ENCODE assay signal across 18 cellular contexts in the genomic region with DNA sequence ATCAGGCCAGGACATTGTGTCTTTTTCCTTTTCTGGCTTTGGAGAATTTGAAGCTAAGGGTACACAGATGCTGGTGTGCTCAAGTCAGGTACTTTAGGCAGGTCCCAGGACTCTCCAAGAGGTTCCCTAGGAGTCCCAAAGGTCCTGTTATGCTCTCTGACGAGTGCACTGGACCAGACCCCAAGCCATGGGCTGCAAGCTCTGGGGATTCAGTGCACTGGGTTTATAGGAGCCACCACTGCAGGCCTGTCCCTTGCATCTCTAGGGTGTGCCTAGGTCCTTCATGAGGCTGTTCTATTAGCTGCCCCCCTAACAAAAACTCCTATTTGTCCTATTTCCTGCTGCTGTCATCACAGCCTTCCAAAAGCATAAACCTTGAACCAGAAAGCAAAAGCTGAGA. TPM values are rescaled to one million over a fixed set of nuclear protein-coding genes. Genes with fewer than 3 reads are reported as not detected.
DNase-seq lines count a peak whose midpoint lies in the region; ATAC-seq and TF ChIP-seq lines count a peak whose summit lies in the region.
"Had no signal": no experiment of that assay in that cellular context is flagged by ENCODE, and none has a peak within 500 bp of the region (broad histone marks: within the 10 kb centered on the region; RNA-seq: fewer than 3 reads in every experiment).

No MANE protein-coding gene starts in this region.

- no peaks in the 10 kb centered on the region for H3K27me3 Mint-ChIP-seq in nephron (ENCODE audit: low read depth)
- no peaks in the 10 kb centered on the region for H3K27me3 Mint-ChIP-seq in CD4-positive, alpha-beta T cell

- POLR2A ChIA-PET in CD4-positive, alpha-beta T cell (lab: Charles Lee), result no interaction called here

- intact Hi-C loops in Right ventricle myocardium superior (cut with DNase I), result no loop called here
- intact Hi-C loops in ovary (cut with DNase I), result no loop called here
- intact Hi-C loops in CD4-positive, alpha-beta T cell (cut with DNase I, micrococcal nuclease), result no loop called here

- H3K4me3 Mint-ChIP-seq in nephron, result no peak overlapping the region
- H3K4me3 Mint-ChIP-seq in CD4-positive, alpha-beta T cell, result no peak overlapping the region
- H3K4me3 Mint-ChIP-seq: CD4-positive, alpha-beta memory T cell; H9 had no signal

- TF ChIP-seq CTCF in right atrium auricular region (IDR thresholded peaks at IDR 0.05) (no peak), nephron (IDR thresholded peaks at IDR 0.05; ENCODE audit: unreplicated experiment in 3 of 3) (no peak), ovary (IDR thresholded peaks at IDR 0.05) (no peak)
- no peak for TF ChIP-seq CTCF in CD4-positive, alpha-beta T cell (IDR thresholded peaks at IDR 0.05)

- DNase-seq in right atrium auricular region (ENCODE audit: low spot score), result peak; percentile 54
- no peak for DNase-seq in Right ventricle myocardium superior
- DNase-seq in ovary, result no peak
- no peak for DNase-seq in NCI-H1048 (lab: John Stamatoyannopoulos, UW)
- DNase-seq in CD4-positive, alpha-beta T cell, result no peak
- DNase-seq: AML-193; CD4-positive, alpha-beta memory T cell; DMS79 treated with DMSO at 0.1 percent for 48 hours; GF-D8; H9 had no signal

- 74 to 85% (median 76%) methylated on average over 1 of the region's 1 CpG for WGBS in ovary, 3 donors

- H3K4me1 ChIP-seq in right atrium auricular region (no peaks in the 10 kb centered on the region), ovary (ENCODE audit: insufficient read depth) (no peaks in the 10 kb centered on the region)
- H3K4me1 ChIP-seq: A549 had no signal

- H3K27me3 ChIP-seq in right atrium auricular region (no peaks in the 10 kb centered on the region), ovary (no peaks in the 10 kb centered on the region)
- H3K27me3 ChIP-seq in CD4-positive, alpha-beta T cell (ENCODE audit: control insufficient read depth, insufficient read depth, low read length), result no peaks in the 10 kb centered on the region

- no peaks in the 10 kb centered on the region for H3K9me3 Mint-ChIP-seq in nephron
- no peaks in the 10 kb centered on the region for H3K9me3 Mint-ChIP-seq in CD4-positive, alpha-beta T cell
- H3K9me3 Mint-ChIP-seq: H9 had no signal

- no peak for TF ChIP-seq EP300 in ovary (IDR thresholded peaks at IDR 0.05)

- H3K9me3 ChIP-seq in right atrium auricular region (no peaks in the 10 kb centered on the region), ovary (no peaks in the 10 kb centered on the region)
- H3K9me3 ChIP-seq in CD4-positive, alpha-beta T cell (ENCODE audit: control insufficient read depth, low read length), result no peaks in the 10 kb centered on the region
- H3K9me3 ChIP-seq: A549 had no signal

- no peaks in the 10 kb centered on the region for H3K36me3 Mint-ChIP-seq in nephron (ENCODE audit: low read depth)
- H3K36me3 Mint-ChIP-seq in CD4-positive, alpha-beta T cell (ENCODE audit: low read depth), result no peaks in the 10 kb centered on the region
- H3K36me3 Mint-ChIP-seq: CD4-positive, alpha-beta memory T cell had no signal

- peak overlapping the region in 2 of 3 experiments; percentile 21 to 61 for H3K27ac Mint-ChIP-seq in nephron
- no peak overlapping the region for H3K27ac Mint-ChIP-seq in CD4-positive, alpha-beta T cell
- H3K27ac Mint-ChIP-seq: CD4-positive, alpha-beta memory T cell; H9 had no signal

- H3K27ac ChIP-seq in right atrium auricular region (no peak overlapping the region), temporal lobe (ENCODE audit: low read depth, low read length) (peak overlapping the region; percentile 23), ovary (no peak overlapping the region)
- no peak overlapping the region for H3K27ac ChIP-seq in CD4-positive, alpha-beta T cell (ENCODE audit: low read depth, low read length)
- H3K27ac ChIP-seq: 22Rv1, A549, C4-2B had no signal

- ATAC-seq in Right ventricle myocardium superior (ENCODE audit: poor library complexity), result no peak
- ATAC-seq in CD4-positive, alpha-beta T cell (ENCODE audit: poor library complexity), result no peak
- ATAC-seq: A549 had no signal

- H3K4me1 Mint-ChIP-seq in nephron, result peaks cover 19% of the 10 kb centered on the region
- no peaks in the 10 kb centered on the region for H3K4me1 Mint-ChIP-seq in CD4-positive, alpha-beta T cell (ENCODE audit: low read depth)
- H3K4me1 Mint-ChIP-seq: CD4-positive, alpha-beta memory T cell had no signal

- CTCF ChIA-PET in CD4-positive, alpha-beta T cell (lab: Charles Lee), result interaction anchor here (0.5 kb wide), 1 partner anchor 1039 kb away, joined by 3 read pairs; no protein-coding TSS in a partner anchor

- H3K36me3 ChIP-seq in right atrium auricular region, result no peaks in the 10 kb centered on the region
- no peaks in the 10 kb centered on the region for H3K36me3 ChIP-seq in ovary

- TF ChIP-seq POLR2A in ovary (IDR thresholded peaks at IDR 0.05), result no peak

- no peak overlapping the region for H3K4me3 ChIP-seq in right atrium auricular region
- no peak overlapping the region for H3K4me3 ChIP-seq in ovary
- H3K4me3 ChIP-seq: A549 had no signal

RNA-seq across cellular contexts. Expression of gene BFSP2, which starts 31.9 kb away (rescaled TPM):
- not detected for total RNA-seq in right atrium auricular region
- total RNA-seq in Right ventricle myocardium superior, result not detected
- 0.25 TPM for total RNA-seq in temporal lobe
- not detected for total RNA-seq in ovary
- not detected for polyA plus RNA-seq in ovary
- not detected for total RNA-seq in CD4-positive, alpha-beta T cell
- total RNA-seq: CD4-positive, alpha-beta memory T cell; H1; H9; HT-29 had no signal
- polyA plus RNA-seq: BJ, H1 had no signal
